Comparison of ENCODE assay signal across 20 cellular contexts in the genomic region with DNA sequence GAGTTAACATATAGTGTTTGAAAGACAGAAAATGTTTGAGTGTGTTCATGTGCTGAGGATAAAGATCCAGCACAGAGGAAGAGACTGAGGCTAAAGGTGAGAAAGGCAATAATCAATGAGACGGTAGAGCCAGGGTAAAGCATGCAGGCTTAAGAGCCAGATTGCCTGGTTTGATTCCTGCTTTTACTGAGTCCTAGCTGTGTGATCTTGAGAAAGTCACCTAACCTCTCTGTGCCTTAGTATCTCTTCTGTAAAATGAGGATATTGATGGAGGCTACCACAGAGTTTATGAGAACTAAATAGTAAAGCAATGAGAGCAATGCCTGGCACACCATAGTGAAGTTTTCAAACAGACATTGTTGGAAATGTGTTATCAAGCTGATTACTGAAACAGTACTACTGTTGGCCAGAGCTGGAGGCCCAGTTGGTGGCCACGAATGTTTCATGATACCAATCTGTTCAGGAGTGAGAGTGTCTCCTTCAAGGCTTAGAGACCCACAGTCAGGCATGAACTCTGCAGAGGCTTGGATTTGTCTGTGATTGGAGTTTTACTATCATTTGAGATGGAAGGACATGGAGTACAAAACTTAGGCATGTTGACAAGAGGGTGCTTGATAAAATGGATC. TPM values are rescaled to one million over a fixed set of nuclear protein-coding genes. Genes with fewer than 3 reads are reported as not detected.
DNase-seq lines count a peak whose midpoint lies in the region; ATAC-seq and TF ChIP-seq lines count a peak whose summit lies in the region.
"Had no signal": no experiment of that assay in that cellular context is flagged by ENCODE, and none has a peak within 500 bp of the region (broad histone marks: within the 10 kb centered on the region; RNA-seq: fewer than 3 reads in every experiment).

No MANE protein-coding gene starts in this region.

- no peak overlapping the region for H3K4me3 ChIP-seq in heart left ventricle
- no peak overlapping the region for H3K4me3 ChIP-seq in right atrium auricular region
- no peak overlapping the region for H3K4me3 ChIP-seq in lower lobe of right lung
- H3K4me3 ChIP-seq in uterus = no peak overlapping the region
- H3K4me3 ChIP-seq: A549, GM23338 had no signal

- intact Hi-C loops in heart left ventricle (cut with DNase I) (loop anchor here in 2 of 10 donors (5.0 to 10.0 kb wide), 2 partner anchors 59 to 61 kb away; no protein-coding TSS in a partner anchor), lower lobe of right lung (cut with DNase I) (no loop called here), uterus (cut with DNase I; ENCODE audit: low total_unique reads) (no loop called here)
- intact Hi-C loops in activated naive CD4-positive, alpha-beta T cell treated with anti-CD3 and anti-CD28 coated beads for 36 hours (cut with micrococcal nuclease) = no loop called here

- no peak overlapping the region for H3K27ac Mint-ChIP-seq in activated naive CD4-positive, alpha-beta T cell treated with anti-CD3 and anti-CD28 coated beads for 36 hours
- H3K27ac Mint-ChIP-seq: CD4-positive, alpha-beta T cell; GM23338; HFFc6 had no signal

- no peak for TF ChIP-seq POLR2A in heart left ventricle (IDR thresholded peaks at IDR 0.05)
- no peak for TF ChIP-seq POLR2A in uterus (IDR thresholded peaks at IDR 0.05)

- H3K4me1 ChIP-seq in heart left ventricle (peaks cover 0 to 39% (median 14%) of the 10 kb centered on the region in 12 donors), right atrium auricular region (peaks cover 0 to 25% of the 10 kb centered on the region in 2 donors), lower lobe of right lung (peaks cover 33% of the 10 kb centered on the region), uterus (no peaks in the 10 kb centered on the region)
- H3K4me1 ChIP-seq: A549, Caco-2 had no signal

- DNase-seq in heart left ventricle = no peak
- DNase-seq in right atrium auricular region (ENCODE audit: low spot score) = no peak
- peak; percentile 69 for DNase-seq in cerebellar cortex (ENCODE audit: low spot score)
- DNase-seq in lower lobe of right lung = no peak
- DNase-seq in uterus = no peak
- no peak for DNase-seq in NCI-H69 (lab: John Stamatoyannopoulos, UW)
- no peak for DNase-seq in occipital lobe (lab: John Stamatoyannopoulos, UW)
- no peak for DNase-seq in activated naive CD4-positive, alpha-beta T cell treated with anti-CD3 and anti-CD28 coated beads for 36 hours
- DNase-seq: AML-193; Caco-2; CD4-positive, alpha-beta T cell; GDM1; H7; HFFc6 had no signal

- 66 to 79% (median 73%) methylated on average over 2 of the region's 2 CpGs for WGBS in heart left ventricle, 4 donors

- CTCF ChIA-PET in activated naive CD4-positive, alpha-beta T cell treated with anti-CD3 and anti-CD28 coated beads for 36 hours (lab: Charles Lee) = interaction anchor here (3.1 kb wide), 1 partner anchor 43 kb away, joined by 16 read pairs; no protein-coding TSS in a partner anchor

- H3K27me3 Mint-ChIP-seq in activated naive CD4-positive, alpha-beta T cell treated with anti-CD3 and anti-CD28 coated beads for 36 hours (ENCODE audit: low read depth) = no peaks in the 10 kb centered on the region

- no peaks in the 10 kb centered on the region for H3K4me1 Mint-ChIP-seq in activated naive CD4-positive, alpha-beta T cell treated with anti-CD3 and anti-CD28 coated beads for 36 hours (ENCODE audit: low read depth)
- H3K4me1 Mint-ChIP-seq: GM23338 had no signal

- peaks cover 0 to 10% (median 0%) of the 10 kb centered on the region in 9 donors for H3K27me3 ChIP-seq in heart left ventricle
- H3K27me3 ChIP-seq in right atrium auricular region = no peaks in the 10 kb centered on the region
- no peaks in the 10 kb centered on the region for H3K27me3 ChIP-seq in lower lobe of right lung (ENCODE audit: low read depth)
- no peaks in the 10 kb centered on the region for H3K27me3 ChIP-seq in uterus

- peaks cover 0 to 6% (median 0%) of the 10 kb centered on the region in 9 donors for H3K36me3 ChIP-seq in heart left ventricle
- no peaks in the 10 kb centered on the region for H3K36me3 ChIP-seq in right atrium auricular region
- H3K36me3 ChIP-seq in lower lobe of right lung = no peaks in the 10 kb centered on the region
- no peaks in the 10 kb centered on the region for H3K36me3 ChIP-seq in uterus

- H3K9me3 ChIP-seq in heart left ventricle = no peaks in the 10 kb centered on the region
- H3K9me3 ChIP-seq in right atrium auricular region = no peaks in the 10 kb centered on the region
- no peaks in the 10 kb centered on the region for H3K9me3 ChIP-seq in lower lobe of right lung
- H3K9me3 ChIP-seq in uterus = no peaks in the 10 kb centered on the region
- H3K9me3 ChIP-seq: A549, Caco-2 had no signal

- H3K36me3 Mint-ChIP-seq in activated naive CD4-positive, alpha-beta T cell treated with anti-CD3 and anti-CD28 coated beads for 36 hours (ENCODE audit: low read depth) = no peaks in the 10 kb centered on the region

- H3K9me3 Mint-ChIP-seq in activated naive CD4-positive, alpha-beta T cell treated with anti-CD3 and anti-CD28 coated beads for 36 hours = no peaks in the 10 kb centered on the region
- H3K9me3 Mint-ChIP-seq: CD4-positive, alpha-beta T cell; GM23338; HFFc6 had no signal

- H3K27ac ChIP-seq in heart left ventricle (peak overlapping the region in 7 of 12 donors; percentile 17 to 78 (median 46)), right atrium auricular region (peak overlapping the region in 1 of 2 donors; percentile 75), lower lobe of right lung (peak overlapping the region; percentile 26), uterus (peak overlapping the region; percentile 28 to 54)
- H3K27ac ChIP-seq: 22Rv1, A549, C4-2B had no signal

- H3K4me3 Mint-ChIP-seq in activated naive CD4-positive, alpha-beta T cell treated with anti-CD3 and anti-CD28 coated beads for 36 hours = no peak overlapping the region
- H3K4me3 Mint-ChIP-seq: CD4-positive, alpha-beta T cell; GM23338; HFFc6 had no signal

- ATAC-seq in heart left ventricle (no peak), lower lobe of right lung (no peak)
- ATAC-seq: A549, GM23338, HCT116, HepG2 had no signal

- no peak for TF ChIP-seq CTCF in heart left ventricle (IDR thresholded peaks at IDR 0.05)
- no peak for TF ChIP-seq CTCF in right atrium auricular region (IDR thresholded peaks at IDR 0.05)
- TF ChIP-seq CTCF in lower lobe of right lung (IDR thresholded peaks at IDR 0.05) = no peak
- no peak for TF ChIP-seq CTCF in uterus (IDR thresholded peaks at IDR 0.05)

RNA-seq across cellular contexts. Expression of a gene that starts 26.8 kb away (rescaled TPM):
- total RNA-seq in heart left ventricle (10 to 100 TPM in 2 of 9 donors, 1 to 10 TPM in 7; 1.2 to 21.6 (median 3.9) TPM), right atrium auricular region (10 to 100 TPM in 1 of 2 donors, 1 to 10 TPM in 1; 3.9 to 12.1 TPM), lower lobe of right lung (34.6 TPM), uterus (10 to 100 TPM; 16.6 to 69.2 (median 23.1) TPM), occipital lobe (0.62 TPM)
- polyA plus RNA-seq in heart left ventricle = 1 to 10 TPM; 2.5 to 2.8 TPM
- total RNA-seq in activated naive CD4-positive, alpha-beta T cell treated with anti-CD3 and anti-CD28 coated beads for 36 hours = 10 to 100 TPM; 36.4 to 38.8 TPM
- total RNA-seq: Caco-2, GM23338, H7, HepG2, HFFc6 had no signal
